In the genomic region with DNA sequence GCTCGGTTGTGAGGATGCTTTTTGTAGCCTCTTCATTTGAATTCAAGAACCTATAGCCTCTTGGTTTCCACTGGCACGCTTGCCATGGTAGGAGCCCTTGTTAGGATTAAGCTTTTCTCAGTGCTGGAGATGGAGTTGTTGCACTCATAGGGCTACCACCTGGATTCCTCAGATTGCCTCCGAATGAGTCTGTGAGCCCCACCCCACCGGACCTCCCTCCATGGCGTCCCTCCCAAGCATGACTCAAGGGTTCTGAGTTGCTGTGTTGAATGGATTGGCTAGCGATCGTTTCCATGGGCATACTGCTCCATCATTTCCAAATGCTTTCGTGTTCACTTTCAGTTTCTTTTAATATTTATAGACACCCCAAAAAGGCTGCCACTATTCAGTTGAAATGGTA, we compare ENCODE assay signal across 16 cellular contexts.
A peak's percentile ranks its signal among the peaks of the same experiment; 100 is the strongest.
DNase-seq lines count a peak whose midpoint lies in the region; ATAC-seq and TF ChIP-seq lines count a peak whose summit lies in the region.
"Had no signal": no experiment of that assay in that cellular context is flagged by ENCODE, and none has a peak within 500 bp of the region (broad histone marks: within the 10 kb centered on the region; RNA-seq: fewer than 3 reads in every experiment).

No MANE protein-coding gene starts in this region.

- no peaks in the 10 kb centered on the region for H3K27me3 ChIP-seq in gastroesophageal sphincter
- no peaks in the 10 kb centered on the region for H3K27me3 ChIP-seq in sigmoid colon
- H3K27me3 ChIP-seq: BE2C, colonic mucosa, neutrophil had no signal

- ATAC-seq in WTC11, result 0 out of 2 replicates have a peak, but pooled peaks have one; percentile 30
- ATAC-seq in gastroesophageal sphincter, result no peak
- no peak for ATAC-seq in GM21423 (IDR thresholded peaks at IDR 0.05; ENCODE audit: unreplicated experiment)
- no peak for ATAC-seq in GM21360 (IDR thresholded peaks at IDR 0.05; ENCODE audit: unreplicated experiment)

- H3K4me3 Mint-ChIP-seq in WTC11, result no peak overlapping the region
- H3K4me3 Mint-ChIP-seq: activated naive CD8-positive, alpha-beta T cell treated with anti-CD3 and anti-CD28 coated beads, Interleukin-2, amount 10 ng/mL, durations not matched to agents 7 days and 5 days; stimulated activated naive CD8-positive, alpha-beta T cell treated with anti-CD3 and anti-CD28 coated beads, Interleukin-15, Interleukin-2, amounts not matched to agents 100 ng/mL and 50 ng/mL, for 24 hours had no signal

- POLR2A ChIA-PET in WTC11 (lab: Charles Lee), result interaction anchor here (0.6 kb wide), 1 partner anchor 44 kb away, joined by 3 read pairs; no protein-coding TSS in a partner anchor

- CTCF ChIA-PET in WTC11 (lab: Charles Lee), result no interaction called here

- H3K4me1 ChIP-seq in gastroesophageal sphincter, result peaks cover 22 to 98% (median 60%) of the 10 kb centered on the region in 3 donors
- peaks cover 0 to 99% (median 96%) of the 10 kb centered on the region in 4 donors for H3K4me1 ChIP-seq in sigmoid colon
- H3K4me1 ChIP-seq: colonic mucosa had no signal

- H3K27ac Mint-ChIP-seq in WTC11, result no peak overlapping the region
- H3K27ac Mint-ChIP-seq: activated naive CD8-positive, alpha-beta T cell treated with anti-CD3 and anti-CD28 coated beads, Interleukin-2, amount 10 ng/mL, durations not matched to agents 7 days and 5 days; stimulated activated naive CD8-positive, alpha-beta T cell treated with anti-CD3 and anti-CD28 coated beads, Interleukin-15, Interleukin-2, amounts not matched to agents 100 ng/mL and 50 ng/mL, for 24 hours had no signal

- H3K36me3 ChIP-seq in gastroesophageal sphincter, result no peaks in the 10 kb centered on the region
- no peaks in the 10 kb centered on the region for H3K36me3 ChIP-seq in sigmoid colon
- H3K36me3 ChIP-seq: BE2C, colonic mucosa, neutrophil had no signal

- no peaks in the 10 kb centered on the region for H3K27me3 Mint-ChIP-seq in WTC11 (ENCODE audit: low read depth)
- H3K27me3 Mint-ChIP-seq: stimulated activated naive CD8-positive, alpha-beta T cell treated with anti-CD3 and anti-CD28 coated beads, Interleukin-15, Interleukin-2, amounts not matched to agents 100 ng/mL and 50 ng/mL, for 24 hours had no signal

- H3K9me3 ChIP-seq in gastroesophageal sphincter (no peaks in the 10 kb centered on the region), sigmoid colon (no peaks in the 10 kb centered on the region)
- H3K9me3 ChIP-seq: BE2C, colonic mucosa, neutrophil had no signal

- 42 to 48% methylated on average over 4 to 8 of the region's 8 CpGs for WGBS in gastroesophageal sphincter (ENCODE audit: low coverage in 1 of 2), 2 donors
- WGBS in sigmoid colon, 2 donors, result 88 to 91% methylated on average over 8 of the region's 8 CpGs

- peak overlapping the region in 3 of 4 donors; percentile 43 to 70 (median 65) for H3K27ac ChIP-seq in gastroesophageal sphincter
- H3K27ac ChIP-seq in sigmoid colon, result peak overlapping the region in 3 of 4 donors; percentile 65 to 74 (median 73)
- H3K27ac ChIP-seq: colonic mucosa, neutrophil had no signal

- peaks cover 84% of the 10 kb centered on the region for H3K4me1 Mint-ChIP-seq in WTC11
- H3K4me1 Mint-ChIP-seq: activated naive CD8-positive, alpha-beta T cell treated with anti-CD3 and anti-CD28 coated beads, Interleukin-2, amount 10 ng/mL, durations not matched to agents 7 days and 5 days had no signal

- peaks cover 15% of the 10 kb centered on the region for H3K36me3 Mint-ChIP-seq in WTC11
- H3K36me3 Mint-ChIP-seq: activated naive CD8-positive, alpha-beta T cell treated with anti-CD3 and anti-CD28 coated beads, Interleukin-2, amount 10 ng/mL, durations not matched to agents 7 days and 5 days had no signal

- H3K9me3 Mint-ChIP-seq in WTC11, result no peaks in the 10 kb centered on the region
- H3K9me3 Mint-ChIP-seq: activated naive CD8-positive, alpha-beta T cell treated with anti-CD3 and anti-CD28 coated beads, Interleukin-2, amount 10 ng/mL, durations not matched to agents 7 days and 5 days; stimulated activated naive CD8-positive, alpha-beta T cell treated with anti-CD3 and anti-CD28 coated beads, Interleukin-15, Interleukin-2, amounts not matched to agents 100 ng/mL and 50 ng/mL, for 24 hours had no signal

- intact Hi-C loops in sigmoid colon (cut with DNase I), result no loop called here

- TF ChIP-seq POLR2A in gastroesophageal sphincter (IDR thresholded peaks at IDR 0.05) (no peak), sigmoid colon (IDR thresholded peaks at IDR 0.05) (no peak)

- TF ChIP-seq EP300 in gastroesophageal sphincter (IDR thresholded peaks at IDR 0.05) (no peak), sigmoid colon (IDR thresholded peaks at IDR 0.05) (no peak)

- peak; percentile 79 for DNase-seq in Daoy (ENCODE audit: low read depth)
- DNase-seq in WTC11 (ENCODE audit: low spot score), result no peak
- DNase-seq in sigmoid colon, result no peak
- no peak for DNase-seq in COR-L47 (lab: John Stamatoyannopoulos, UW)
- DNase-seq in retina, result no peak
- DNase-seq: activated naive CD8-positive, alpha-beta T cell treated with anti-CD3 and anti-CD28 coated beads, Interleukin-2, amount 10 ng/mL, durations not matched to agents 7 days and 5 days; colonic mucosa; DND-41; mammary epithelial cell; MM.1S had no signal

- H3K4me3 ChIP-seq in gastroesophageal sphincter (no peak overlapping the region), sigmoid colon (no peak overlapping the region)
- H3K4me3 ChIP-seq: colonic mucosa had no signal

- no peak for TF ChIP-seq CTCF in WTC11 (IDR thresholded peaks at IDR 0.05)
- no peak for TF ChIP-seq CTCF in gastroesophageal sphincter (IDR thresholded peaks at IDR 0.05)
- no peak for TF ChIP-seq CTCF in sigmoid colon (IDR thresholded peaks at IDR 0.05)

TF ChIP-seq in WTC11, 78 proteins besides CTCF, POLR2A, EP300 and RAD21 (continues in another document):
- TF ChIP-seq CBFB (CRISPR knock-in tag; IDR thresholded peaks at IDR 0.05; ENCODE audit: low read depth) (no peak), ZNF232 (CRISPR knock-in tag; IDR thresholded peaks at IDR 0.05) (no peak), JUN (CRISPR knock-in tag; IDR thresholded peaks at IDR 0.05) (no peak), ZNF671 (CRISPR knock-in tag; IDR thresholded peaks at IDR 0.05) (no peak), NFATC4 (CRISPR knock-in tag; IDR thresholded peaks at IDR 0.05) (no peak), IRF2 (CRISPR knock-in tag; IDR thresholded peaks at IDR 0.05; ENCODE audit: borderline replicate concordance, low read depth) (no peak), ZNF396 (CRISPR knock-in tag; IDR thresholded peaks at IDR 0.05; ENCODE audit: borderline replicate concordance) (no peak), EMX1 (CRISPR knock-in tag; IDR thresholded peaks at IDR 0.05) (no peak), ZNF138 (CRISPR knock-in tag; conservative IDR thresholded peaks at IDR 0.05) (no peak), GTF2I (CRISPR knock-in tag; conservative IDR thresholded peaks at IDR 0.05) (no peak), IRF1 (CRISPR knock-in tag; IDR thresholded peaks at IDR 0.05) (no peak)
- TF ChIP-seq, protein P1, sequence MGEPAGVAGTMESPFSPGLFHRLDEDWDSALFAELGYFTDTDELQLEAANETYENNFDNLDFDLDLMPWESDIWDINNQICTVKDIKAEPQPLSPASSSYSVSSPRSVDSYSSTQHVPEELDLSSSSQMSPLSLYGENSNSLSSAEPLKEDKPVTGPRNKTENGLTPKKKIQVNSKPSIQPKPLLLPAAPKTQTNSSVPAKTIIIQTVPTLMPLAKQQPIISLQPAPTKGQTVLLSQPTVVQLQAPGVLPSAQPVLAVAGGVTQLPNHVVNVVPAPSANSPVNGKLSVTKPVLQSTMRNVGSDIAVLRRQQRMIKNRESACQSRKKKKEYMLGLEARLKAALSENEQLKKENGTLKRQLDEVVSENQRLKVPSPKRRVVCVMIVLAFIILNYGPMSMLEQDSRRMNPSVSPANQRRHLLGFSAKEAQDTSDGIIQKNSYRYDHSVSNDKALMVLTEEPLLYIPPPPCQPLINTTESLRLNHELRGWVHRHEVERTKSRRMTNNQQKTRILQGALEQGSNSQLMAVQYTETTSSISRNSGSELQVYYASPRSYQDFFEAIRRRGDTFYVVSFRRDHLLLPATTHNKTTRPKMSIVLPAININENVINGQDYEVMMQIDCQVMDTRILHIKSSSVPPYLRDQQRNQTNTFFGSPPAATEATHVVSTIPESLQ (CRISPR knock-in tag; IDR thresholded peaks at IDR 0.05), result no peak
- TF ChIP-seq, protein P2, sequence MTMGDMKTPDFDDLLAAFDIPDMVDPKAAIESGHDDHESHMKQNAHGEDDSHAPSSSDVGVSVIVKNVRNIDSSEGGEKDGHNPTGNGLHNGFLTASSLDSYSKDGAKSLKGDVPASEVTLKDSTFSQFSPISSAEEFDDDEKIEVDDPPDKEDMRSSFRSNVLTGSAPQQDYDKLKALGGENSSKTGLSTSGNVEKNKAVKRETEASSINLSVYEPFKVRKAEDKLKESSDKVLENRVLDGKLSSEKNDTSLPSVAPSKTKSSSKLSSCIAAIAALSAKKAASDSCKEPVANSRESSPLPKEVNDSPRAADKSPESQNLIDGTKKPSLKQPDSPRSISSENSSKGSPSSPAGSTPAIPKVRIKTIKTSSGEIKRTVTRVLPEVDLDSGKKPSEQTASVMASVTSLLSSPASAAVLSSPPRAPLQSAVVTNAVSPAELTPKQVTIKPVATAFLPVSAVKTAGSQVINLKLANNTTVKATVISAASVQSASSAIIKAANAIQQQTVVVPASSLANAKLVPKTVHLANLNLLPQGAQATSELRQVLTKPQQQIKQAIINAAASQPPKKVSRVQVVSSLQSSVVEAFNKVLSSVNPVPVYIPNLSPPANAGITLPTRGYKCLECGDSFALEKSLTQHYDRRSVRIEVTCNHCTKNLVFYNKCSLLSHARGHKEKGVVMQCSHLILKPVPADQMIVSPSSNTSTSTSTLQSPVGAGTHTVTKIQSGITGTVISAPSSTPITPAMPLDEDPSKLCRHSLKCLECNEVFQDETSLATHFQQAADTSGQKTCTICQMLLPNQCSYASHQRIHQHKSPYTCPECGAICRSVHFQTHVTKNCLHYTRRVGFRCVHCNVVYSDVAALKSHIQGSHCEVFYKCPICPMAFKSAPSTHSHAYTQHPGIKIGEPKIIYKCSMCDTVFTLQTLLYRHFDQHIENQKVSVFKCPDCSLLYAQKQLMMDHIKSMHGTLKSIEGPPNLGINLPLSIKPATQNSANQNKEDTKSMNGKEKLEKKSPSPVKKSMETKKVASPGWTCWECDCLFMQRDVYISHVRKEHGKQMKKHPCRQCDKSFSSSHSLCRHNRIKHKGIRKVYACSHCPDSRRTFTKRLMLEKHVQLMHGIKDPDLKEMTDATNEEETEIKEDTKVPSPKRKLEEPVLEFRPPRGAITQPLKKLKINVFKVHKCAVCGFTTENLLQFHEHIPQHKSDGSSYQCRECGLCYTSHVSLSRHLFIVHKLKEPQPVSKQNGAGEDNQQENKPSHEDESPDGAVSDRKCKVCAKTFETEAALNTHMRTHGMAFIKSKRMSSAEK (CRISPR knock-in tag; IDR thresholded peaks at IDR 0.05; ENCODE audit: borderline replicate concordance), result no peak
